ENCODE assay signal across 1 cellular context in the genomic region with DNA sequence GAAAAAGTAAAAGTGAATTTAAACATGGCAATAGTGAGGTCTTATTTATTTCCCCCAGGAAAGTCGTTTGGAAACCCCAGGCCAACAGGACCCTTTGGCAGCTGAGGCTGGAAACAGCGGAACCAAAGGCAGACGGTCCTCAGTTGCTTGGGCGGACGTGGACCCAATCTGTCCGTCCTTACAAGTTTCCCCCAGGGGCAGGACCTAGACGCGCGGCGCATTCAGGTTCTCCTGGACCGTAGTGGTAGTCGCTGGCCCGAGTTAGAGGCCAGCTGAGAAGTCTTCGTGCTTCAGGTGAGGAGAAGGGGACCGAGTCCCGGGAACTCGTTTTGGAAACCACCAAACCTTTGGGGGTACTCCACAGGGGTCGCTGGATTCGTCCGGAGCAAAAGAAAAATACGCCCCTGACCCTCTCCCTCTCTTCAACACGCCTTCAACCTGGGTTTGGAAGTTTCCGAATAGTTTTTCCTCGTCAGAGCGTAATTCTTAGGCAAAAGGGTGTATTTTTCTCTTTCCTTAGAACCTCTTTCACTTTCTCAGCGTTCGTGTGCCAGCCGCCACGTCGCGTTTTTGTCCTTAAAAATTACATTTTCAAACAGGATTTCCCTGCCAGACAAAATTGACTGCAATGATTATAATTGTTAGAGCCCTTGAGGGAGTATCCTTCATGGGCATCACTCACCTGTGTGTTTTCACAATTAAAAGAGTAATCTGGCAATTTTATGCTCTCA.
TF ChIP-seq lines count a peak whose summit lies in the region.

No MANE protein-coding gene starts in this region.

TF ChIP-seq in HepG2, 621 proteins besides CTCF, POLR2A, EP300 and RAD21 (continued from another document and continues in another):
- TF ChIP-seq, protein P1, sequence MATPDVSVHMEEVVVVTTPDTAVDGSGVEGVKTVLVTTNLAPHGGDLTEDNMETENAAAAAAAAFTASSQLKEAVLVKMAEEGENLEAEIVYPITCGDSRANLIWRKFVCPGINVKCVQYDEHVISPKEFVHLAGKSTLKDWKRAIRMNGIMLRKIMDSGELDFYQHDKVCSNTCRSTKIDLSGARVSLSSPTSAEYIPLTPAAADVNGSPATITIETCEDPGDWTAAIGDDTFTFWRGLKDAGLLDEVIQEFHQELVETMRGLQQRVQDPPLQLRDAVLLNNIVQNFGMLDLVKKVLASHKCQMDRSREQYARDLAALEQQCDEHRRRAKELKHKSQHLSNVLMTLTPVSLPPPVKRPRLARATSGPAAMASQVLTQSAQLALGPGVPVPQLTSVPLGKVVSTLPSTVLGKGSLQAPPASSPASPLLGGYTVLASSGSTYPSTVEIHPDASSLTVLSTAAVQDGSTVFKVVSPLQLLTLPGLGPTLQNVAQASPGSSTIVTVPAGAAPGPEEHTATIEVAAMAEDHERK (CRISPR knock-in tag; IDR thresholded peaks at IDR 0.05; ENCODE audit: low read depth): peak; percentile 66
- TF ChIP-seq SP5 (CRISPR knock-in tag; IDR thresholded peaks at IDR 0.05; ENCODE audit: borderline replicate concordance, low read depth) (peak; percentile 51), TBP (CRISPR knock-in tag; IDR thresholded peaks at IDR 0.05) (no peak), FOXA1 (IDR thresholded peaks at IDR 0.05) (no peak), FOXA1 (CRISPR knock-in tag; IDR thresholded peaks at IDR 0.05) (peak; percentile 63), ZNF629 (CRISPR knock-in tag; conservative IDR thresholded peaks at IDR 0.05) (peak; percentile 72), YY1 (IDR thresholded peaks at IDR 0.05; ENCODE audit: insufficient read depth, insufficient replicate concordance, low read depth, low read length) (peak; percentile 84), MTF1 (CRISPR knock-in tag; IDR thresholded peaks at IDR 0.05) (peak; percentile 84), NONO (IDR thresholded peaks at IDR 0.05) (no peak), NONO (CRISPR knock-in tag; conservative IDR thresholded peaks at IDR 0.05) (peak; percentile 82), TERF1 (CRISPR knock-in tag; IDR thresholded peaks at IDR 0.05) (no peak), ZNF142 (CRISPR knock-in tag; IDR thresholded peaks at IDR 0.05) (peak; percentile 90), ZBTB21 (CRISPR knock-in tag; IDR thresholded peaks at IDR 0.05) (no peak), ZNF737 (CRISPR knock-in tag; IDR thresholded peaks at IDR 0.05; ENCODE audit: borderline replicate concordance) (no peak; the same call in 1 of the 2 replicates), SRSF4 (IDR thresholded peaks at IDR 0.05; ENCODE audit: low read depth, low read length, poor library complexity, severe bottlenecking) (no peak), KDM4B (CRISPR knock-in tag; IDR thresholded peaks at IDR 0.05) (peak; percentile 96), ZNF674 (CRISPR knock-in tag; IDR thresholded peaks at IDR 0.05; ENCODE audit: low read depth) (no peak), SOX6 (IDR thresholded peaks at IDR 0.05) (no peak), SOX6 (CRISPR knock-in tag; IDR thresholded peaks at IDR 0.05) (peak; percentile 67), MAZ (IDR thresholded peaks at IDR 0.05; ENCODE audit: borderline replicate concordance, low read depth, low read length) (no peak), MAZ (CRISPR knock-in tag; IDR thresholded peaks at IDR 0.05; ENCODE audit: low read depth) (peak; percentile 75), RBAK (CRISPR knock-in tag; IDR thresholded peaks at IDR 0.05) (0 out of 2 replicates have a peak, but pooled peaks have one; percentile 34), ZNF446 (CRISPR knock-in tag; IDR thresholded peaks at IDR 0.05) (no peak), MXD3 (CRISPR knock-in tag; IDR thresholded peaks at IDR 0.05) (peak; percentile 76; the same call in 1 of the 2 replicates), CAMTA2 (CRISPR knock-in tag; IDR thresholded peaks at IDR 0.05; ENCODE audit: borderline replicate concordance) (no peak), TEAD3 (CRISPR knock-in tag; optimal IDR thresholded peaks at IDR 0.05; ENCODE audit: borderline replicate concordance) (peak; percentile 78), HES4 (CRISPR knock-in tag; IDR thresholded peaks at IDR 0.05; ENCODE audit: borderline replicate concordance) (peak; percentile 29; the same call in 1 of the 2 replicates), ARID2 (CRISPR knock-in tag; IDR thresholded peaks at IDR 0.05; ENCODE audit: borderline replicate concordance) (peak; percentile 57; the same call in 1 of the 2 replicates), NFKBIZ (CRISPR knock-in tag; IDR thresholded peaks at IDR 0.05) (peak; percentile 65; the same call in 1 of the 2 replicates), ZNF160 (CRISPR knock-in tag; IDR thresholded peaks at IDR 0.05) (peak; percentile 94), PRDM10 (CRISPR knock-in tag; IDR thresholded peaks at IDR 0.05; ENCODE audit: low read depth) (peak; percentile 63; the same call in 1 of the 2 replicates), RBM22 (optimal IDR thresholded peaks at IDR 0.05; ENCODE audit: low read length) (peak; percentile 90)
- TF ChIP-seq, protein P2, sequence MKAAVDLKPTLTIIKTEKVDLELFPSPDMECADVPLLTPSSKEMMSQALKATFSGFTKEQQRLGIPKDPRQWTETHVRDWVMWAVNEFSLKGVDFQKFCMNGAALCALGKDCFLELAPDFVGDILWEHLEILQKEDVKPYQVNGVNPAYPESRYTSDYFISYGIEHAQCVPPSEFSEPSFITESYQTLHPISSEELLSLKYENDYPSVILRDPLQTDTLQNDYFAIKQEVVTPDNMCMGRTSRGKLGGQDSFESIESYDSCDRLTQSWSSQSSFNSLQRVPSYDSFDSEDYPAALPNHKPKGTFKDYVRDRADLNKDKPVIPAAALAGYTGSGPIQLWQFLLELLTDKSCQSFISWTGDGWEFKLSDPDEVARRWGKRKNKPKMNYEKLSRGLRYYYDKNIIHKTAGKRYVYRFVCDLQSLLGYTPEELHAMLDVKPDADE (CRISPR knock-in tag; IDR thresholded peaks at IDR 0.05): peak; percentile 82; the same call in 1 of the 2 replicates
- TF ChIP-seq, protein P3, sequence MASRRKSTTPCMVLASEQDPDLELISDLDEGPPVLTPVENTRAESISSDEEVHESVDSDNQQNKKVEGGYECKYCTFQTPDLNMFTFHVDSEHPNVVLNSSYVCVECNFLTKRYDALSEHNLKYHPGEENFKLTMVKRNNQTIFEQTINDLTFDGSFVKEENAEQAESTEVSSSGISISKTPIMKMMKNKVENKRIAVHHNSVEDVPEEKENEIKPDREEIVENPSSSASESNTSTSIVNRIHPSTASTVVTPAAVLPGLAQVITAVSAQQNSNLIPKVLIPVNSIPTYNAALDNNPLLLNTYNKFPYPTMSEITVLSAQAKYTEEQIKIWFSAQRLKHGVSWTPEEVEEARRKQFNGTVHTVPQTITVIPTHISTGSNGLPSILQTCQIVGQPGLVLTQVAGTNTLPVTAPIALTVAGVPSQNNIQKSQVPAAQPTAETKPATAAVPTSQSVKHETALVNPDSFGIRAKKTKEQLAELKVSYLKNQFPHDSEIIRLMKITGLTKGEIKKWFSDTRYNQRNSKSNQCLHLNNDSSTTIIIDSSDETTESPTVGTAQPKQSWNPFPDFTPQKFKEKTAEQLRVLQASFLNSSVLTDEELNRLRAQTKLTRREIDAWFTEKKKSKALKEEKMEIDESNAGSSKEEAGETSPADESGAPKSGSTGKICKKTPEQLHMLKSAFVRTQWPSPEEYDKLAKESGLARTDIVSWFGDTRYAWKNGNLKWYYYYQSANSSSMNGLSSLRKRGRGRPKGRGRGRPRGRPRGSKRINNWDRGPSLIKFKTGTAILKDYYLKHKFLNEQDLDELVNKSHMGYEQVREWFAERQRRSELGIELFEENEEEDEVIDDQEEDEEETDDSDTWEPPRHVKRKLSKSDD (CRISPR knock-in tag; IDR thresholded peaks at IDR 0.05; ENCODE audit: low read depth): peak; percentile 84; the same call in 1 of the 2 replicates
- TF ChIP-seq, protein P4, sequence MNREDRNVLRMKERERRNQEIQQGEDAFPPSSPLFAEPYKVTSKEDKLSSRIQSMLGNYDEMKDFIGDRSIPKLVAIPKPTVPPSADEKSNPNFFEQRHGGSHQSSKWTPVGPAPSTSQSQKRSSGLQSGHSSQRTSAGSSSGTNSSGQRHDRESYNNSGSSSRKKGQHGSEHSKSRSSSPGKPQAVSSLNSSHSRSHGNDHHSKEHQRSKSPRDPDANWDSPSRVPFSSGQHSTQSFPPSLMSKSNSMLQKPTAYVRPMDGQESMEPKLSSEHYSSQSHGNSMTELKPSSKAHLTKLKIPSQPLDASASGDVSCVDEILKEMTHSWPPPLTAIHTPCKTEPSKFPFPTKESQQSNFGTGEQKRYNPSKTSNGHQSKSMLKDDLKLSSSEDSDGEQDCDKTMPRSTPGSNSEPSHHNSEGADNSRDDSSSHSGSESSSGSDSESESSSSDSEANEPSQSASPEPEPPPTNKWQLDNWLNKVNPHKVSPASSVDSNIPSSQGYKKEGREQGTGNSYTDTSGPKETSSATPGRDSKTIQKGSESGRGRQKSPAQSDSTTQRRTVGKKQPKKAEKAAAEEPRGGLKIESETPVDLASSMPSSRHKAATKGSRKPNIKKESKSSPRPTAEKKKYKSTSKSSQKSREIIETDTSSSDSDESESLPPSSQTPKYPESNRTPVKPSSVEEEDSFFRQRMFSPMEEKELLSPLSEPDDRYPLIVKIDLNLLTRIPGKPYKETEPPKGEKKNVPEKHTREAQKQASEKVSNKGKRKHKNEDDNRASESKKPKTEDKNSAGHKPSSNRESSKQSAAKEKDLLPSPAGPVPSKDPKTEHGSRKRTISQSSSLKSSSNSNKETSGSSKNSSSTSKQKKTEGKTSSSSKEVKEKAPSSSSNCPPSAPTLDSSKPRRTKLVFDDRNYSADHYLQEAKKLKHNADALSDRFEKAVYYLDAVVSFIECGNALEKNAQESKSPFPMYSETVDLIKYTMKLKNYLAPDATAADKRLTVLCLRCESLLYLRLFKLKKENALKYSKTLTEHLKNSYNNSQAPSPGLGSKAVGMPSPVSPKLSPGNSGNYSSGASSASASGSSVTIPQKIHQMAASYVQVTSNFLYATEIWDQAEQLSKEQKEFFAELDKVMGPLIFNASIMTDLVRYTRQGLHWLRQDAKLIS (CRISPR knock-in tag; IDR thresholded peaks at IDR 0.05): no peak
